Comparison of ENCODE assay signal across 23 cellular contexts in the genomic region with DNA sequence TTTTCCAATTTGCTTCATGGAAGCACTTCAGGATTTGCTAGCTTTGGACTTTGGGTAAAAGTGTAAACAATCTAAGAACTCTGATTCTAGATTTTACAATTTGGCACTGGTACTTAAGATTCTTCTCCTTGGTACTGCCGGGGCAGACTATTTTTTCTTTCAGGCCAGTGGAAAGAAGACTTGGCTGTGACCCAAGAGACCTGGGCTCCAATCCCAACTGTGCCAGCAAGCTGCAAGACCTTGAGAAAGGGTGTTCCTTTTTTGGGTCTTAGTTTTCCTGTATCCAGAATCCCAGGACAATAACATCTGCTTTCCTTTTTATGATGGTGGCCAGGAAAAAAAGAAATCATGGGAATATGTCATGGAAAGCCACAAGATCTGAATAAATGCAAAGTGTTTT.
"Had no signal": no experiment of that assay in that cellular context is flagged by ENCODE, and none has a peak within 500 bp of the region (broad histone marks: within the 10 kb centered on the region; RNA-seq: fewer than 3 reads in every experiment).

No MANE protein-coding gene starts in this region.

- ATAC-seq: activated T-cell treated with anti-CD3 and anti-CD28 coated beads, Interleukin-2, amount 50 U/mL, for 4 hours; activated T-helper 17 cell treated with anti-CD3 and anti-CD28 coated beads, Interleukin-2, amount 50 U/mL, for 72 hours; foreskin keratinocyte; heart right ventricle; naive thymus-derived CD8-positive, alpha-beta T cell; right cardiac atrium had no signal

- H3K9me3 Mint-ChIP-seq: activated CD4-positive, alpha-beta memory T cell treated with anti-CD3 and anti-CD28 coated beads, Interleukin-2, amount 10 ng/mL, durations not matched to agents 7 days and 5 days; activated T-cell treated with anti-CD3 and anti-CD28 coated beads, Interleukin-2, amount 50 U/mL, for 4 hours; activated T-helper 17 cell treated with anti-CD3 and anti-CD28 coated beads, Interleukin-2, amount 50 U/mL, for 72 hours; central memory CD8-positive, alpha-beta T cell; naive thymus-derived CD8-positive, alpha-beta T cell; neural progenitor cell had no signal

- H3K27me3 ChIP-seq: neural progenitor cell, transverse colon had no signal

- H3K27ac Mint-ChIP-seq: activated CD4-positive, alpha-beta memory T cell treated with anti-CD3 and anti-CD28 coated beads, Interleukin-2, amount 10 ng/mL, durations not matched to agents 7 days and 5 days; activated CD4-positive, alpha-beta T cell treated with anti-CD3 and anti-CD28 coated beads, Interleukin-2, amount 10 ng/mL, durations not matched to agents 7 days and 5 days; activated T-helper 17 cell treated with anti-CD3 and anti-CD28 coated beads, Interleukin-2, amount 50 U/mL, for 72 hours; memory B cell; naive thymus-derived CD8-positive, alpha-beta T cell; neural progenitor cell had no signal

- H3K36me3 Mint-ChIP-seq: memory B cell; naive thymus-derived CD8-positive, alpha-beta T cell; neural progenitor cell had no signal

- H3K4me3 Mint-ChIP-seq: activated CD4-positive, alpha-beta memory T cell treated with anti-CD3 and anti-CD28 coated beads, Interleukin-2, amount 10 ng/mL, durations not matched to agents 7 days and 5 days; activated CD4-positive, alpha-beta T cell treated with anti-CD3 and anti-CD28 coated beads, Interleukin-2, amount 10 ng/mL, durations not matched to agents 7 days and 5 days; activated T-cell treated with anti-CD3 and anti-CD28 coated beads, Interleukin-2, amount 50 U/mL, for 4 hours; activated T-helper 17 cell treated with anti-CD3 and anti-CD28 coated beads, Interleukin-2, amount 50 U/mL, for 72 hours; central memory CD8-positive, alpha-beta T cell; memory B cell; naive thymus-derived CD8-positive, alpha-beta T cell; neural progenitor cell had no signal

- H3K4me3 ChIP-seq: esophagus muscularis mucosa, heart right ventricle, neural progenitor cell, spleen, transverse colon had no signal

- H3K4me1 ChIP-seq: esophagus muscularis mucosa, heart right ventricle, neural progenitor cell, spleen, transverse colon had no signal

- FAIRE-seq: bronchial epithelial cell, colon, urothelium cell line had no signal

- H3K36me3 ChIP-seq: esophagus muscularis mucosa, heart right ventricle, neural progenitor cell, spleen, transverse colon had no signal

- DNase-seq: activated CD4-positive, alpha-beta memory T cell treated with anti-CD3 and anti-CD28 coated beads, Interleukin-2, amount 10 ng/mL, durations not matched to agents 7 days and 5 days; activated CD4-positive, alpha-beta T cell treated with anti-CD3 and anti-CD28 coated beads for 1 hour; activated CD4-positive, alpha-beta T cell treated with anti-CD3 and anti-CD28 coated beads, Interleukin-2, amount 10 ng/mL, durations not matched to agents 7 days and 5 days; activated gamma-delta T cell treated with Interleukin-2 at 50 U/mL for 16 hours; activated naive CD4-positive, alpha-beta T cell treated with anti-CD3 and anti-CD28 coated beads, Interleukin-2, amount 50 U/mL, for 16 hours; activated T-cell treated with anti-CD3 and anti-CD28 coated beads, Interleukin-2, amount 50 U/mL, for 4 hours; effector CD4-positive, alpha-beta T cell; foreskin keratinocyte; heart right ventricle; naive thymus-derived CD8-positive, alpha-beta T cell; occipital lobe; right cardiac atrium; spleen; stimulated activated naive CD4-positive, alpha-beta T cell treated with Interleukin-2 at 50 U/mL for 16 hours; transverse colon had no signal

- H3K27ac ChIP-seq: esophagus muscularis mucosa, foreskin keratinocyte, heart right ventricle, neural progenitor cell, spleen, transverse colon had no signal

- H3K4me1 Mint-ChIP-seq: central memory CD8-positive, alpha-beta T cell; memory B cell; neural progenitor cell had no signal

- H3K9me3 ChIP-seq: esophagus muscularis mucosa, heart right ventricle, spleen, transverse colon had no signal
